In the genomic region with DNA sequence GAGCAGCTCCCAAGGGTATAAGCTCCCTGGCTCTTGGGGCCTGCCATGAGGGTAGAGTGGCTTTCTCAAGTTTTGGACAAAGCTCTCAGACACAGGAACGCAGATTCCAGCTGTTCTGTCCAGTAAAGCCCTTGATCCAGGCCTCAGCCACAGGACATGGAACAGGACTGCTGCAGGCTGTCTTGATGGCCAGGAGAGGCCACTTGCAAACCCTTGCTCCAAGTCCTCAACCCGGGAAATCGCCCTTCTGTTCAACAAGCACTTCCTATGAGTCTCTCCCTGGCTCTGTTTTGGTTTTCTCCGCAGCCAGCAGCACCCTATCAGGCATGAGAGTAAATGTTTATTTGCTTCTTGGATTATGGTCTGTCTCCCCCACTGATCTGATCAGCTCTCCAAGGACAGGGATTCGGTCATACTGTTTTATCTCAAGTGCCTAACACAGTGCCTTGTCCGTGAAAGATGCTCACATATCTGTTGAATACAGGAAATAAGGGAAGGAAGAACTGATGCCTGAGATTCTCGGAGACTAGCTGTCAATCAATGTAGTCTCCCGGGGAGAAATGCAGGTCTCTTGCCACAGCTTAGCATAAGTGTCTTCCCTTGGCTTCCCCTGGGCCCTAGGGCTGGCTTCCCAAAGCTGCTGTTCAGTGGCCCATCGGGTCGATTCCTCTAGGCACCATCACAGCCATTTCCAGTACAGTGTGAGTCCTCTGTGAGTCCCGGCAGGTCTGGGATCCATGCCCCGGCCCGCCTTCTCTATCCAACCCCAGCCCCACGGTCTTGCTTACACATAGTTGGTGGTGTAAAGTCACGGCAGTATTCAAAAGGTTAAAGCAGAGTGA, we compare ENCODE assay signal across 11 cellular contexts.
"Had no signal": no experiment of that assay in that cellular context is flagged by ENCODE, and none has a peak within 500 bp of the region (broad histone marks: within the 10 kb centered on the region; RNA-seq: fewer than 3 reads in every experiment).

No MANE protein-coding gene starts in this region.

- H3K36me3 ChIP-seq: brain microvascular endothelial cell, thoracic aorta had no signal

- H3K27ac Mint-ChIP-seq: activated naive CD8-positive, alpha-beta T cell treated with anti-CD3 and anti-CD28 coated beads for 36 hours; natural killer cell; stimulated activated naive CD8-positive, alpha-beta T cell treated with anti-CD3 and anti-CD28 coated beads, Interleukin-15, Interleukin-2, amounts not matched to agents 100 ng/mL and 50 ng/mL, for 24 hours had no signal

- H3K4me3 ChIP-seq: thoracic aorta had no signal

- H3K9me3 Mint-ChIP-seq: activated naive CD8-positive, alpha-beta T cell treated with anti-CD3 and anti-CD28 coated beads for 36 hours; natural killer cell; stimulated activated naive CD8-positive, alpha-beta T cell treated with anti-CD3 and anti-CD28 coated beads, Interleukin-15, Interleukin-2, amounts not matched to agents 100 ng/mL and 50 ng/mL, for 24 hours had no signal

- H3K27ac ChIP-seq: brain microvascular endothelial cell, thoracic aorta had no signal

- ATAC-seq: natural killer cell had no signal

- H3K4me3 Mint-ChIP-seq: activated naive CD8-positive, alpha-beta T cell treated with anti-CD3 and anti-CD28 coated beads for 36 hours; natural killer cell; stimulated activated naive CD8-positive, alpha-beta T cell treated with anti-CD3 and anti-CD28 coated beads, Interleukin-15, Interleukin-2, amounts not matched to agents 100 ng/mL and 50 ng/mL, for 24 hours had no signal

- H3K36me3 Mint-ChIP-seq: activated naive CD8-positive, alpha-beta T cell treated with anti-CD3 and anti-CD28 coated beads for 36 hours; natural killer cell had no signal

- DNase-seq: activated gamma-delta T cell; activated naive CD8-positive, alpha-beta T cell treated with anti-CD3 and anti-CD28 coated beads for 36 hours; activated T-cell treated with anti-CD3 and anti-CD28 coated beads, Interleukin-2, amount 50 U/mL, for 48 hours; brain microvascular endothelial cell; dermis blood vessel endothelial cell; hypothalamus; natural killer cell; stimulated activated CD4-positive, alpha-beta T cell treated with anti-CD3 and anti-CD28 coated beads, Interleukin-4, amount 100 ng/mL, for 1 hour; T-helper 2 cell had no signal

- H3K9me3 ChIP-seq: thoracic aorta had no signal

- H3K27me3 ChIP-seq: brain microvascular endothelial cell had no signal
